Comparison of ENCODE assay signal across 6 cellular contexts in genomic region chr7:88787777-88788176, GRCh38. TPM values are rescaled to one million over a fixed set of nuclear protein-coding genes. Genes with fewer than 3 reads are reported as not detected.
"Had no signal": no experiment of that assay in that cellular context is flagged by ENCODE, and none has a peak within 500 bp of the region (broad histone marks: within the 10 kb centered on the region; RNA-seq: fewer than 3 reads in every experiment).

No MANE protein-coding gene starts in this region.

- H3K4me1 ChIP-seq: HAP-1 had no signal

- H3K9ac ChIP-seq: GM23248 had no signal

- H3K9me3 ChIP-seq: HAP-1 had no signal

- H3K27ac ChIP-seq: GM23248 had no signal

- DNase-seq: GM23248, GOT3, H7, IMR-90, KBM-7 had no signal

- H3K36me3 ChIP-seq: HAP-1 had no signal

- H2AFZ ChIP-seq: GM23248 had no signal

- H3K4me3 ChIP-seq: GM23248, HAP-1 had no signal

RNA-seq across cellular contexts. Expression of gene TEX47, which starts 7.8 kb away (rescaled TPM):
- polyA plus RNA-seq: GM23248, IMR-90 had no signal

RNA-seq across cellular contexts. Expression of gene ZNF804B, which starts 28.3 kb away (rescaled TPM):
- polyA plus RNA-seq: GM23248, IMR-90 had no signal
